Comparison of ENCODE assay signal across 13 cellular contexts in the genomic region with DNA sequence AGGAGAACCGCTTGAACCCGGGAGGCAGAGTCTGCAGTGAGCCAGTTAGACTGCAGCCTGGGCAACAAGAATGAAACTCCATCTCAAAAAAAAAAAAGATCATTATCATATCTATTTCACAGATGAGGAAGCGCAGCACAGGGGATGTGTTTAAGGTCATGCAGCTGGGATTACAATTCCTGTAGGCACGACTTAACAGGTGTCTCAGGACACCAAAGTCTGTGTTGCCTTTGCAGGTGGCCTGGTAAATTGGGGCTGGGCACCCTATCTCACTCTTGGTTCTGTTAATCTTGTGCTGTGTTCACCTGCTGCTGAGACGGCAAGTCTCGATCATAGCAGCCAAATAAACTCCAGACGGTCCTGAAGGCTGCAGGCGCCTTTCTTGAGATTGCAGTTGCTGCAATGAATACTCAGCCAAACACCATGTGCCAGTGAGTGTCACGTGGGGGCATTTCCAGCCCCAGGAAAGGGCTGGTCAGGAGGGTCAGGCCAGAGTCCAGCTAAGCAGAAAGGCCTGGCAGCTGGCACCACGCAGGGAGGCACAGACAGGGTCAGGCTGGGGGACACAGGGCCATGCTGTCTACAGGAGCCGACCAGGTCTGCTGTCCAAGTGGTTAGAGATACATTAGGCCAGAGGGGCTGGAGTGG. TPM values are rescaled to one million over a fixed set of nuclear protein-coding genes. Genes with fewer than 3 reads are reported as not detected.
DNase-seq lines count a peak whose midpoint lies in the region; ATAC-seq, FAIRE-seq and TF ChIP-seq lines count a peak whose summit lies in the region.
"Had no signal": no experiment of that assay in that cellular context is flagged by ENCODE, and none has a peak within 500 bp of the region (broad histone marks: within the 10 kb centered on the region; RNA-seq: fewer than 3 reads in every experiment).

No MANE protein-coding gene starts in this region.

- no peaks in the 10 kb centered on the region for H3K79me1 ChIP-seq in neuronal stem cell (ENCODE audit: low read depth, low read length)

- H3K27me3 ChIP-seq in heart left ventricle: no peaks in the 10 kb centered on the region
- no peaks in the 10 kb centered on the region for H3K27me3 ChIP-seq in neuronal stem cell (ENCODE audit: control insufficient read depth in 3 of 3, insufficient read depth in 3 of 3, low read depth in 1 of 3, low read length in 3 of 3)

- H3K4me1 Mint-ChIP-seq in stimulated activated naive B cell treated with anti-CD40 and anti-IgM and Interleukin-4, amounts not matched to agents 10 μg/mL and 1 μg/mL and 100 μg/mL, for 72 hours: peaks cover 0 to 5% of the 10 kb centered on the region in 2 donors

- H3K9me2 ChIP-seq in OCI-LY7 (ENCODE audit: insufficient read depth, low read length): no peaks in the 10 kb centered on the region

- H3K79me2 ChIP-seq in OCI-LY7 (ENCODE audit: insufficient read depth, low read depth, low read length): no peaks in the 10 kb centered on the region

- H3K27ac ChIP-seq in A549: peak overlapping the region; percentile 100
- no peak overlapping the region for H3K27ac ChIP-seq in OCI-LY7 (ENCODE audit: low read depth, low read length, poor library complexity, severe bottlenecking)
- peak overlapping the region in 4 of 12 donors; percentile 3 to 50 (median 36) for H3K27ac ChIP-seq in heart left ventricle
- H3K27ac ChIP-seq in neuronal stem cell (replicated peaks; ENCODE audit: low read length): no peak overlapping the region

- no peak for FAIRE-seq in A549 (lab: Jason Lieb, UNC)

- H3K4me3 Mint-ChIP-seq in stimulated activated naive B cell treated with anti-CD40 and anti-IgM and Interleukin-4, amounts not matched to agents 10 μg/mL and 1 μg/mL and 100 μg/mL, for 72 hours: no peak overlapping the region

- H3K36me3 ChIP-seq in OCI-LY7 (ENCODE audit: insufficient read depth, low read length) (no peaks in the 10 kb centered on the region), heart left ventricle (no peaks in the 10 kb centered on the region), neuronal stem cell (replicated peaks in 1 of 2; ENCODE audit: control insufficient read depth in 2 of 2, insufficient read depth in 2 of 2, low read length in 2 of 2) (no peaks in the 10 kb centered on the region)

- no peaks in the 10 kb centered on the region for H3K27me3 Mint-ChIP-seq in stimulated activated naive B cell treated with anti-CD40 and anti-IgM and Interleukin-4, amounts not matched to agents 10 μg/mL and 1 μg/mL and 100 μg/mL, for 72 hours

- peak overlapping the region; percentile 24 for H2BK12ac ChIP-seq in neuronal stem cell (ENCODE audit: low read length)

- BruUV-seq in OCI-LY7 (replicated peaks; lab: Mats Ljungman, UMichigan): no TSS peak

- no peak for TF ChIP-seq EP300 in A549 (IDR thresholded peaks at IDR 0.05)

- intact Hi-C loops in OCI-LY7 (cut with micrococcal nuclease; ENCODE audit: unreplicated experiment): no loop called here
- intact Hi-C loops in heart left ventricle (cut with DNase I): no loop called here

- H4K91ac ChIP-seq in neuronal stem cell (ENCODE audit: low read depth, low read length, poor library complexity): no peak overlapping the region

- H2BK120ac ChIP-seq in neuronal stem cell (ENCODE audit: low read depth, low read length): peak overlapping the region; percentile 88

- WGBS in A549 (ENCODE audit: missing lambda C conversion rate): 92% methylated on average over 9 of the region's 11 CpGs
- WGBS in heart left ventricle, 4 donors: 70 to 78% (median 75%) methylated on average over 9 to 11 of the region's 11 CpGs
- no CpG with 5 or more reads among the region's 11 CpGs for WGBS in neuronal stem cell (ENCODE audit: extremely low coverage in 2 of 2, insufficient read length in 2 of 2, insufficient replicate concordance in 1 of 2), 2 donors

- H3K27ac Mint-ChIP-seq in stimulated activated naive B cell treated with anti-CD40 and anti-IgM and Interleukin-4, amounts not matched to agents 10 μg/mL and 1 μg/mL and 100 μg/mL, for 72 hours: no peak overlapping the region

- H3K9ac ChIP-seq in neuronal stem cell (ENCODE audit: low read depth, low read length, poor library complexity): no peak overlapping the region

- H3K9me3 Mint-ChIP-seq in stimulated activated naive B cell treated with anti-CD40 and anti-IgM and Interleukin-4, amounts not matched to agents 10 μg/mL and 1 μg/mL and 100 μg/mL, for 72 hours: no peaks in the 10 kb centered on the region

- H3K4me2 ChIP-seq in A549 (no peak overlapping the region), OCI-LY7 (ENCODE audit: low read length) (peak overlapping the region; percentile 7; the same call in 1 of the 2 replicates), neuronal stem cell (ENCODE audit: insufficient read depth, low read length, poor library complexity, severe bottlenecking) (no peak overlapping the region)

- H3K4ac ChIP-seq in neuronal stem cell (ENCODE audit: low read length): no peak overlapping the region

- no peak for ATAC-seq in A549
- peak in 3 of 4 donors; percentile 57 to 88 (median 84) for ATAC-seq in heart left ventricle
- ATAC-seq in stimulated activated naive B cell treated with anti-CD40 and anti-IgM and Interleukin-4, amounts not matched to agents 10 μg/mL and 1 μg/mL and 100 μg/mL, for 72 hours (replicated peaks): no peak

- no peaks in the 10 kb centered on the region for H4K20me1 ChIP-seq in OCI-LY7 (ENCODE audit: insufficient read depth, low read length)

- H3K36me3 Mint-ChIP-seq in stimulated activated naive B cell treated with anti-CD40 and anti-IgM and Interleukin-4, amounts not matched to agents 10 μg/mL and 1 μg/mL and 100 μg/mL, for 72 hours: no peaks in the 10 kb centered on the region

- H4K8ac ChIP-seq in neuronal stem cell (ENCODE audit: low read depth, low read length): no peak overlapping the region

- peak overlapping the region; percentile 25 for H3K14ac ChIP-seq in neuronal stem cell (ENCODE audit: low read length)

- CTCF ChIA-PET in A549 (lab: Yijun Ruan, JAX) (interaction anchor here (0.7 to 16.7 kb wide), 4 partner anchors 10 to 115 kb away, joined by 4 to 449 read pairs (median 194); a partner anchor contains a TSS), OCI-LY7 (lab: Charles Lee; ENCODE audit: unreplicated experiment) (no interaction called here)

- H3K4me1 ChIP-seq in A549: peaks cover 49% of the 10 kb centered on the region
- peaks cover 12% of the 10 kb centered on the region for H3K4me1 ChIP-seq in OCI-LY7 (ENCODE audit: insufficient read depth, low read length, poor library complexity, severe bottlenecking)
- H3K4me1 ChIP-seq in heart left ventricle: peaks cover 0 to 28% (median 10%) of the 10 kb centered on the region in 12 donors
- peaks cover 6 to 15% of the 10 kb centered on the region in 2 donors for H3K4me1 ChIP-seq in neuronal stem cell (ENCODE audit: control insufficient read depth in 2 of 2, insufficient read depth in 1 of 2, low read depth in 1 of 2, low read length in 2 of 2)

- H3K9me3 ChIP-seq in A549 (no peaks in the 10 kb centered on the region), OCI-LY7 (ENCODE audit: low read length) (no peaks in the 10 kb centered on the region), heart left ventricle (no peaks in the 10 kb centered on the region), neuronal stem cell (replicated peaks in 1 of 2; ENCODE audit: control insufficient read depth in 2 of 2, insufficient read depth in 1 of 2, low read depth in 1 of 2, low read length in 2 of 2) (no peaks in the 10 kb centered on the region)

- TF ChIP-seq CTCF in A549 (IDR thresholded peaks at IDR 0.05) (no peak), OCI-LY7 (conservative IDR thresholded peaks at IDR 0.05; ENCODE audit: low read length) (no peak), heart left ventricle (IDR thresholded peaks at IDR 0.05) (no peak)

- H3K4me3 ChIP-seq in A549 (no peak overlapping the region), OCI-LY7 (ENCODE audit: low read depth, low read length, poor library complexity, severe bottlenecking) (no peak overlapping the region), heart left ventricle (no peak overlapping the region), neuronal stem cell (ENCODE audit: low read length in 2 of 2) (no peak overlapping the region)
- H3K4me3 ChIP-seq: skin epidermis had no signal

- POLR2A ChIA-PET in A549 (lab: Yijun Ruan, JAX): no interaction called here
- POLR2A ChIA-PET in OCI-LY7 (lab: Charles Lee): no interaction called here

- H3K23ac ChIP-seq in neuronal stem cell (ENCODE audit: low read depth, low read length, poor library complexity): peak overlapping the region; percentile 49

- H2AFZ ChIP-seq in OCI-LY7 (ENCODE audit: low read length) (peak overlapping the region; percentile 38; the same call in 1 of the 2 replicates), neuronal stem cell (ENCODE audit: low read length) (peak overlapping the region; percentile 56)

- peak overlapping the region; percentile 69 for H2BK5ac ChIP-seq in neuronal stem cell (ENCODE audit: low read length)

- H3K18ac ChIP-seq in neuronal stem cell (ENCODE audit: low read length): peak overlapping the region; percentile 92

- H2BK15ac ChIP-seq in neuronal stem cell (ENCODE audit: low read length): peak overlapping the region; percentile 77

- DNase-seq in A549 (ENCODE audit: low read depth in 1 of 2, low spot score in 1 of 2): no peak
- DNase-seq in OCI-LY7 (ENCODE audit: low spot score): peak; percentile 78
- DNase-seq in heart left ventricle: peak in 4 of 5 donors; percentile 46 to 62 (median 56)
- DNase-seq in neuronal stem cell (ENCODE audit: low spot score): no peak
- no peak for DNase-seq in UCSD-AML1 (lab: John Stamatoyannopoulos, UW; ENCODE audit: unreplicated experiment)
- no peak for DNase-seq in stimulated activated naive B cell treated with anti-CD40 and anti-IgM and Interleukin-4, amounts not matched to agents 10 μg/mL and 1 μg/mL and 100 μg/mL, for 72 hours
- DNase-seq in MV-4-11 (lab: John Stamatoyannopoulos, UW): no peak
- no peak for DNase-seq in NCI-H345 (lab: John Stamatoyannopoulos, UW)
- DNase-seq: activated CD4-positive, alpha-beta T cell treated with anti-CD3 and anti-CD28 coated beads for 48 hours; central memory CD4-positive, alpha-beta T cell; H7; T-helper 1 cell had no signal

- TF ChIP-seq RAD21 in A549 (conservative IDR thresholded peaks at IDR 0.05 in 1 of 2, IDR thresholded peaks at IDR 0.05 in 1 of 2): no peak

- TF ChIP-seq POLR2A in A549 (IDR thresholded peaks at IDR 0.05; ENCODE audit: low read length) (no peak), heart left ventricle (IDR thresholded peaks at IDR 0.05) (no peak)

- peak overlapping the region; percentile 15 for H2AK5ac ChIP-seq in neuronal stem cell (ENCODE audit: low read depth, low read length)

RNA-seq across cellular contexts. Expression of a gene that starts 55.8 kb away (rescaled TPM):
- polyA plus RNA-seq in A549 (2011; rRNA removed): not detected in 2 replicates
- polyA plus RNA-seq in A549 (2012; cell fraction: cytosol; rRNA removed): not detected in 2 replicates
- polyA plus RNA-seq in A549 (2012; cell fraction: nucleus; rRNA removed): 0.06 TPM in 1 of 2 replicates, not detected in the other
- not detected in 3 replicates for polyA plus RNA-seq in A549 (2017; fragmentation: RNase III; extraction: RNeasy Plus Mini Kit Qiagen cat#74134 plus additional on column Dnase treatment)
- polyA minus RNA-seq in A549 (2011; rRNA and poly(A)+ RNA removed): not detected in 2 replicates
- 23.8 and 27.8 TPM in 2 replicates for total RNA-seq in OCI-LY7 (2014; rRNA removed; shearing (Covaris generic))
- total RNA-seq in OCI-LY7 (2022): 45.7 and 48.6 TPM in 2 replicates
- total RNA-seq in heart left ventricle: 10 to 100 TPM in 2 of 9 donors, 1 to 10 TPM in 7; 1.4 to 45.8 (median 4.9) TPM
- 1 to 10 TPM; 4.1 to 6.9 TPM for polyA plus RNA-seq in heart left ventricle
- polyA plus RNA-seq in neuronal stem cell (2013, experiment 1 of 2): 0.04 TPM
- 0.03 TPM for polyA plus RNA-seq in neuronal stem cell (2013, experiment 2 of 2)

Comparison
In these comparisons a context has a peak if more than half of its experiments do, and no peak if none do; other contexts are left out.
1. ATAC-seq: peak in heart left ventricle (3 of 4); none in A549 (0 of 2) and stimulated activated naive B cell treated with anti-CD40 and anti-IgM and Interleukin-4, amounts not matched to agents 10 μg/mL and 1 μg/mL and 100 μg/mL, for 72 hours (0 of 2).
2. DNase-seq: peak in OCI-LY7 (single experiment) and heart left ventricle (4 of 5); none in A549 (0 of 2), neuronal stem cell (single experiment), UCSD-AML1 (single experiment), stimulated activated naive B cell treated with anti-CD40 and anti-IgM and Interleukin-4, amounts not matched to agents 10 μg/mL and 1 μg/mL and 100 μg/mL, for 72 hours (single experiment), MV-4-11 (single experiment) and NCI-H345 (single experiment).
3. H3K27ac ChIP-seq: peak in A549 (2 of 2); none in OCI-LY7 (single experiment) and neuronal stem cell (single experiment).